Comparison of ENCODE assay signal across 17 cellular contexts in genomic region chr4:176383273-176384077, GRCh38.
DNase-seq lines count a peak whose midpoint lies in the region; ATAC-seq and TF ChIP-seq lines count a peak whose summit lies in the region.
"Had no signal": no experiment of that assay in that cellular context is flagged by ENCODE, and none has a peak within 500 bp of the region (broad histone marks: within the 10 kb centered on the region; RNA-seq: fewer than 3 reads in every experiment).

No MANE protein-coding gene starts in this region.

- H3K4me1 Mint-ChIP-seq in T-helper 17 cell = peaks cover 3% of the 10 kb centered on the region
- H3K4me1 Mint-ChIP-seq in activated CD8-positive, alpha-beta T cell treated with anti-CD3 and anti-CD28 coated beads, Interleukin-2, amount 10 ng/mL, durations not matched to agents 7 days and 5 days (ENCODE audit: low read depth) = no peaks in the 10 kb centered on the region
- H3K4me1 Mint-ChIP-seq: B cell, naive B cell had no signal

- H3K27me3 Mint-ChIP-seq in T-helper 17 cell = peaks cover 12% of the 10 kb centered on the region
- no peaks in the 10 kb centered on the region for H3K27me3 Mint-ChIP-seq in activated CD8-positive, alpha-beta T cell treated with anti-CD3 and anti-CD28 coated beads, Interleukin-2, amount 10 ng/mL, durations not matched to agents 7 days and 5 days (ENCODE audit: low read depth)

- no peaks in the 10 kb centered on the region for H3K36me3 ChIP-seq in brain microvascular endothelial cell (replicated peaks)

- no peaks in the 10 kb centered on the region for H3K27me3 ChIP-seq in AG04450 (ENCODE audit: control insufficient read depth, insufficient read depth, low read length)
- H3K27me3 ChIP-seq in brain microvascular endothelial cell (replicated peaks) = no peaks in the 10 kb centered on the region

- DNase-seq in AG04450 (ENCODE audit: low read depth, low spot score) (no peak), HCEC 1CT (peak; percentile 20), brain microvascular endothelial cell (peak; percentile 73), lung microvascular endothelial cell (ENCODE audit: low read depth in 2 of 2) (peak; percentile 67 to 95), T-helper 17 cell (no peak)
- no peak for DNase-seq in stimulated activated CD4-positive, alpha-beta T cell treated with anti-CD3 and anti-CD28 coated beads, Interleukin-12 subunit alpha, Interleukin-12 subunit beta, amount 100 ng/mL, for 4 hours
- DNase-seq in activated CD8-positive, alpha-beta T cell treated with anti-CD3 and anti-CD28 coated beads, Interleukin-2, amount 10 ng/mL, durations not matched to agents 7 days and 5 days = no peak
- no peak for DNase-seq in stimulated activated CD4-positive, alpha-beta T cell treated with anti-CD3 and anti-CD28 coated beads, Interleukin-4, amount 100 ng/mL, for 24 hours
- DNase-seq: activated CD4-positive, alpha-beta T cell treated with anti-CD3 and anti-CD28 coated beads, Interleukin-2, amount 50 U/mL, for 4 hours; activated T-cell treated with anti-CD3 and anti-CD28 coated beads, Interleukin-2, amount 50 U/mL, for 48 hours; KBM-7; naive B cell; NCI-H345; stimulated activated CD4-positive, alpha-beta T cell treated with anti-CD3 and anti-CD28 coated beads, Interleukin-15, amount 100 ng/mL, for 24 hours had no signal

- H3K9me3 ChIP-seq in AG04450 (ENCODE audit: control insufficient read depth, insufficient read depth, low read length) (no peaks in the 10 kb centered on the region), T-helper 17 cell (ENCODE audit: control insufficient read depth, low read length, poor library complexity, severe bottlenecking) (no peaks in the 10 kb centered on the region)

- ATAC-seq in T-helper 17 cell = no peak
- no peak for ATAC-seq in activated CD8-positive, alpha-beta T cell treated with anti-CD3 and anti-CD28 coated beads, Interleukin-2, amount 10 ng/mL, durations not matched to agents 7 days and 5 days

- H3K27ac ChIP-seq in AG04450 (ENCODE audit: low read depth, low read length) (no peak overlapping the region), brain microvascular endothelial cell (peak overlapping the region; percentile 81)
- H3K27ac ChIP-seq: epithelial cell of prostate, HL-60 had no signal

- in situ Hi-C loops in brain microvascular endothelial cell (cut with HindIII; ENCODE audit: low pct_ligation_motif_present, low sequenced_read_pairs) = loop anchor here (25.0 kb wide), 3 partner anchors 154 to 654 kb away; partner anchors contain the start of gene VEGFC

- H3K9me3 Mint-ChIP-seq in activated CD8-positive, alpha-beta T cell treated with anti-CD3 and anti-CD28 coated beads, Interleukin-2, amount 10 ng/mL, durations not matched to agents 7 days and 5 days (ENCODE audit: insufficient read depth) = no peaks in the 10 kb centered on the region
- H3K9me3 Mint-ChIP-seq: naive B cell had no signal

- POLR2A ChIA-PET in AG04450 (lab: Yijun Ruan, JAX) = no interaction called here
- POLR2A ChIA-PET in activated CD8-positive, alpha-beta T cell treated with anti-CD3 and anti-CD28 coated beads, Interleukin-2, amount 10 ng/mL, durations not matched to agents 7 days and 5 days (lab: Charles Lee) = no interaction called here

- no peak overlapping the region for H3K4me3 Mint-ChIP-seq in T-helper 17 cell
- H3K4me3 Mint-ChIP-seq in activated CD8-positive, alpha-beta T cell treated with anti-CD3 and anti-CD28 coated beads, Interleukin-2, amount 10 ng/mL, durations not matched to agents 7 days and 5 days = no peak overlapping the region
- H3K4me3 Mint-ChIP-seq: B cell, naive B cell had no signal

- H3K4me3 ChIP-seq in AG04450 (ENCODE audit: low read depth, low read length) (peak overlapping the region; percentile 14), brain microvascular endothelial cell (ENCODE audit: low read depth, low read length) (no peak overlapping the region)

- CTCF ChIA-PET in AG04450 (lab: Charles Lee) = no interaction called here
- CTCF ChIA-PET in activated CD8-positive, alpha-beta T cell treated with anti-CD3 and anti-CD28 coated beads, Interleukin-2, amount 10 ng/mL, durations not matched to agents 7 days and 5 days (lab: Charles Lee) = no interaction called here

- H3K27ac Mint-ChIP-seq in T-helper 17 cell = no peak overlapping the region
- no peak overlapping the region for H3K27ac Mint-ChIP-seq in activated CD8-positive, alpha-beta T cell treated with anti-CD3 and anti-CD28 coated beads, Interleukin-2, amount 10 ng/mL, durations not matched to agents 7 days and 5 days
- H3K27ac Mint-ChIP-seq: B cell, naive B cell had no signal

- no peak for TF ChIP-seq CTCF in AG04450 (IDR thresholded peaks at IDR 0.05; ENCODE audit: low read depth, low read length)
- no peak for TF ChIP-seq CTCF in brain microvascular endothelial cell (IDR thresholded peaks at IDR 0.05; ENCODE audit: low read depth, low read length, missing control alignments)

- H3K36me3 Mint-ChIP-seq in T-helper 17 cell (ENCODE audit: low read depth) = no peaks in the 10 kb centered on the region
- no peaks in the 10 kb centered on the region for H3K36me3 Mint-ChIP-seq in activated CD8-positive, alpha-beta T cell treated with anti-CD3 and anti-CD28 coated beads, Interleukin-2, amount 10 ng/mL, durations not matched to agents 7 days and 5 days (ENCODE audit: low read depth)
- H3K36me3 Mint-ChIP-seq: naive B cell had no signal

Comparison
In these comparisons a context has a peak if more than half of its experiments do, and no peak if none do; other contexts are left out.
1. DNase-seq: peak in HCEC 1CT (single experiment), brain microvascular endothelial cell (single experiment) and lung microvascular endothelial cell (2 of 2); none in AG04450 (single experiment), T-helper 17 cell (0 of 3), stimulated activated CD4-positive, alpha-beta T cell treated with anti-CD3 and anti-CD28 coated beads, Interleukin-12 subunit alpha, Interleukin-12 subunit beta, amount 100 ng/mL, for 4 hours (single experiment), activated CD8-positive, alpha-beta T cell treated with anti-CD3 and anti-CD28 coated beads, Interleukin-2, amount 10 ng/mL, durations not matched to agents 7 days and 5 days (single experiment) and stimulated activated CD4-positive, alpha-beta T cell treated with anti-CD3 and anti-CD28 coated beads, Interleukin-4, amount 100 ng/mL, for 24 hours (single experiment).